Comparison of ENCODE assay signal across 20 cellular contexts in the genomic region with DNA sequence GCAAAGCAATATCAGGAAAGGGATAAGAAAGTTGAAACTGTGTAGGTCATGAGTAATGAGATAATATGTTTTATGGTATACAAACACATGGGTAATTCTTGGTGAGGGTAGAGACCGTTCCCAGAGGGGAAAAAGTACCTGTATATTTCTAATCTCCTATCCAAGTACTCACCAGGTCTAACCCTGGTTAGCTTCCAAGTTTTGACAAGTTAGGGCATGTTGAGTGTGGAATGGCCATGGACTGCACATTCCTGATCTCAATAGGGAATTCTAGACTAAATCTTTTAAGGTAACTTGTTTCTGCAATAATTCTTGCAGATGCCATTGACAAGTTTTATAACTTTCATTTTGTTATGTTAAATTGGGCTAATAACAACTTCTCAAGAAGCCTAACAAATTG.
DNase-seq lines count a peak whose midpoint lies in the region; FAIRE-seq and TF ChIP-seq lines count a peak whose summit lies in the region.
"Had no signal": no experiment of that assay in that cellular context is flagged by ENCODE, and none has a peak within 500 bp of the region (broad histone marks: within the 10 kb centered on the region; RNA-seq: fewer than 3 reads in every experiment).

No MANE protein-coding gene starts in this region.

- no peak overlapping the region for H4K12ac ChIP-seq in trophoblast cell (ENCODE audit: low read depth, low read length)

- H3K4me3 Mint-ChIP-seq in astrocyte (ENCODE audit: unreplicated experiment), result no peak overlapping the region
- no peak overlapping the region for H3K4me3 Mint-ChIP-seq in HFFc6
- H3K4me3 Mint-ChIP-seq: CD4-positive, alpha-beta T cell had no signal

- H2AFZ ChIP-seq in astrocyte (ENCODE audit: low read depth, low read length) (no peak overlapping the region), trophoblast cell (ENCODE audit: insufficient read depth, low read length, poor library complexity) (no peak overlapping the region)
- H2AFZ ChIP-seq: GM23248 had no signal

- H4K8ac ChIP-seq in trophoblast cell (ENCODE audit: low read depth, low read length), result no peak overlapping the region

- H3K18ac ChIP-seq in trophoblast cell (ENCODE audit: low read length), result no peak overlapping the region

- H3K9ac ChIP-seq in astrocyte (ENCODE audit: low read length) (no peak overlapping the region), trophoblast cell (ENCODE audit: low read length) (no peak overlapping the region)
- H3K9ac ChIP-seq: GM23248 had no signal

- no CpG with 5 or more reads among the region's 1 CpG for WGBS in trophoblast cell (ENCODE audit: extremely low coverage, insufficient coverage, insufficient read length)

- H3K27ac Mint-ChIP-seq in astrocyte (ENCODE audit: unreplicated experiment) (peak overlapping the region; percentile 41), HFFc6 (no peak overlapping the region)
- H3K27ac Mint-ChIP-seq: CD4-positive, alpha-beta T cell had no signal

- no peaks in the 10 kb centered on the region for H3K27me3 Mint-ChIP-seq in astrocyte (ENCODE audit: low read depth, unreplicated experiment)
- no peaks in the 10 kb centered on the region for H3K27me3 Mint-ChIP-seq in HFFc6 (ENCODE audit: insufficient read depth)
- H3K27me3 Mint-ChIP-seq: CD4-positive, alpha-beta T cell had no signal

- peak overlapping the region; percentile 82 for H2BK5ac ChIP-seq in trophoblast cell (ENCODE audit: low read depth, low read length, poor library complexity)

- peaks cover 12% of the 10 kb centered on the region for H3K79me1 ChIP-seq in trophoblast cell (ENCODE audit: low read length)

- no peaks in the 10 kb centered on the region for H3K79me2 ChIP-seq in astrocyte (ENCODE audit: insufficient read depth, low read length)
- H3K79me2 ChIP-seq in trophoblast cell (ENCODE audit: control insufficient read depth, insufficient read depth, low read length, poor library complexity), result peaks cover 2% of the 10 kb centered on the region

- no peaks in the 10 kb centered on the region for H3K9me3 Mint-ChIP-seq in astrocyte (ENCODE audit: unreplicated experiment)
- H3K9me3 Mint-ChIP-seq in HFFc6, result no peaks in the 10 kb centered on the region
- H3K9me3 Mint-ChIP-seq: CD4-positive, alpha-beta T cell had no signal

- H3K4ac ChIP-seq in trophoblast cell (ENCODE audit: low read depth, low read length), result no peak overlapping the region

- H3K4me2 ChIP-seq in astrocyte (ENCODE audit: low read length) (no peak overlapping the region), trophoblast cell (ENCODE audit: low read length) (no peak overlapping the region)

- H3K4me1 Mint-ChIP-seq in astrocyte (ENCODE audit: low read depth, unreplicated experiment) (peaks cover 2% of the 10 kb centered on the region), HFFc6 (ENCODE audit: low read depth) (no peaks in the 10 kb centered on the region)

- POLR2A ChIA-PET in RWPE1 (lab: Yijun Ruan, JAX; ENCODE audit: low non-redundant PET), result no interaction called here

- H3K36me3 Mint-ChIP-seq in astrocyte (ENCODE audit: low read depth, unreplicated experiment) (no peaks in the 10 kb centered on the region), HFFc6 (ENCODE audit: low read depth) (no peaks in the 10 kb centered on the region)

- H3K23ac ChIP-seq in trophoblast cell (ENCODE audit: low read length), result no peak overlapping the region

- H3K9me3 ChIP-seq in astrocyte (ENCODE audit: insufficient read depth, low read depth, low read length) (no peaks in the 10 kb centered on the region), trophoblast cell (ENCODE audit: insufficient read depth, low read depth, low read length) (no peaks in the 10 kb centered on the region)
- H3K9me3 ChIP-seq: BE2C, HAP-1 had no signal

- H2BK12ac ChIP-seq in trophoblast cell (ENCODE audit: low read length), result peak overlapping the region; percentile 49

- H3K27ac ChIP-seq in RWPE1 (no peak overlapping the region), astrocyte (ENCODE audit: low read depth, low read length) (no peak overlapping the region), trophoblast cell (ENCODE audit: low read depth, low read length) (peak overlapping the region; percentile 79)
- H3K27ac ChIP-seq: GM23248, HL-60 had no signal

- H2AK5ac ChIP-seq in trophoblast cell (ENCODE audit: low read length), result no peak overlapping the region

- no peak for FAIRE-seq in astrocyte (lab: Jason Lieb, UNC)
- FAIRE-seq: A204.1, GM12892, GM18507 had no signal

- CTCF ChIA-PET in RWPE1 (lab: Yijun Ruan, JAX), result interaction anchor here (0.5 kb wide), 1 partner anchor 242 kb away, joined by 3 read pairs; no protein-coding TSS in a partner anchor

- H3K4me1 ChIP-seq in astrocyte (ENCODE audit: insufficient read depth, low read length) (no peaks in the 10 kb centered on the region), trophoblast cell (ENCODE audit: control insufficient read depth in 1 of 2, insufficient read depth in 2 of 2, low read length in 2 of 2) (peaks cover 3 to 11% of the 10 kb centered on the region in 2 experiments)
- H3K4me1 ChIP-seq: BE2C, HAP-1 had no signal

- peak overlapping the region; percentile 73 for H4K91ac ChIP-seq in trophoblast cell (ENCODE audit: low read depth, low read length)

- no peaks in the 10 kb centered on the region for H4K20me1 ChIP-seq in astrocyte (ENCODE audit: insufficient read depth, low read length)

- no peak overlapping the region for H3K4me3 ChIP-seq in astrocyte (ENCODE audit: insufficient read depth, low read depth, low read length)
- H3K4me3 ChIP-seq in epithelial cell of esophagus (ENCODE audit: low read length), result no peak overlapping the region
- H3K4me3 ChIP-seq in trophoblast cell (ENCODE audit: low read depth, low read length), result no peak overlapping the region
- H3K4me3 ChIP-seq: GM23248, HAP-1 had no signal

- H3K14ac ChIP-seq in trophoblast cell (ENCODE audit: low read length), result peak overlapping the region; percentile 82

- peak overlapping the region; percentile 31 for H2BK120ac ChIP-seq in trophoblast cell (ENCODE audit: insufficient read depth, low read length, poor library complexity)

- DNase-seq in RWPE1 (ENCODE audit: low spot score) (peak; percentile 46), astrocyte (ENCODE audit: low read depth) (no peak), epithelial cell of esophagus (ENCODE audit: low read depth) (peak; percentile 81), trophoblast cell (peak in 1 of 2 donors; percentile 9), CD1c-positive myeloid dendritic cell (ENCODE audit: extremely low spot score) (no peak), HFFc6 (no peak), activated gamma-delta T cell (lab: John Stamatoyannopoulos, UW) (no peak)
- DNase-seq: ACHN; BE2C; C1 segment of cervical spinal cord; CD4-positive, alpha-beta T cell; DMS153; DMS79; GDM1; GM23248 had no signal

- H3K27me3 ChIP-seq in astrocyte (ENCODE audit: insufficient read depth, low read length), result no peaks in the 10 kb centered on the region
- no peaks in the 10 kb centered on the region for H3K27me3 ChIP-seq in trophoblast cell (ENCODE audit: insufficient read depth, low read length)
- H3K27me3 ChIP-seq: BE2C had no signal

- H3K36me3 ChIP-seq in astrocyte (ENCODE audit: insufficient read depth, low read length) (no peaks in the 10 kb centered on the region), trophoblast cell (ENCODE audit: control insufficient read depth in 1 of 2, insufficient read depth in 2 of 2, low read length in 2 of 2) (no peaks in the 10 kb centered on the region)
- H3K36me3 ChIP-seq: BE2C, HAP-1 had no signal

- no peak for TF ChIP-seq CTCF in RWPE1 (conservative IDR thresholded peaks at IDR 0.05; ENCODE audit: low read depth)
- TF ChIP-seq CTCF in astrocyte (IDR thresholded peaks at IDR 0.05; ENCODE audit: insufficient read depth, low read depth, low read length), result no peak
- no peak for TF ChIP-seq CTCF in epithelial cell of esophagus (IDR thresholded peaks at IDR 0.05; ENCODE audit: insufficient read depth, low read depth, low read length, missing control alignments)
- no peak for TF ChIP-seq CTCF in HFFc6 (IDR thresholded peaks at IDR 0.05)

Comparison
In these comparisons a context has a peak if more than half of its experiments do, and no peak if none do; other contexts are left out.
1. DNase-seq: peak in RWPE1 (single experiment) and epithelial cell of esophagus (single experiment); none in astrocyte (single experiment), CD1c-positive myeloid dendritic cell (single experiment), HFFc6 (single experiment) and activated gamma-delta T cell (single experiment).